7 cellular contexts compared by ENCODE assay signal in the genomic region with DNA sequence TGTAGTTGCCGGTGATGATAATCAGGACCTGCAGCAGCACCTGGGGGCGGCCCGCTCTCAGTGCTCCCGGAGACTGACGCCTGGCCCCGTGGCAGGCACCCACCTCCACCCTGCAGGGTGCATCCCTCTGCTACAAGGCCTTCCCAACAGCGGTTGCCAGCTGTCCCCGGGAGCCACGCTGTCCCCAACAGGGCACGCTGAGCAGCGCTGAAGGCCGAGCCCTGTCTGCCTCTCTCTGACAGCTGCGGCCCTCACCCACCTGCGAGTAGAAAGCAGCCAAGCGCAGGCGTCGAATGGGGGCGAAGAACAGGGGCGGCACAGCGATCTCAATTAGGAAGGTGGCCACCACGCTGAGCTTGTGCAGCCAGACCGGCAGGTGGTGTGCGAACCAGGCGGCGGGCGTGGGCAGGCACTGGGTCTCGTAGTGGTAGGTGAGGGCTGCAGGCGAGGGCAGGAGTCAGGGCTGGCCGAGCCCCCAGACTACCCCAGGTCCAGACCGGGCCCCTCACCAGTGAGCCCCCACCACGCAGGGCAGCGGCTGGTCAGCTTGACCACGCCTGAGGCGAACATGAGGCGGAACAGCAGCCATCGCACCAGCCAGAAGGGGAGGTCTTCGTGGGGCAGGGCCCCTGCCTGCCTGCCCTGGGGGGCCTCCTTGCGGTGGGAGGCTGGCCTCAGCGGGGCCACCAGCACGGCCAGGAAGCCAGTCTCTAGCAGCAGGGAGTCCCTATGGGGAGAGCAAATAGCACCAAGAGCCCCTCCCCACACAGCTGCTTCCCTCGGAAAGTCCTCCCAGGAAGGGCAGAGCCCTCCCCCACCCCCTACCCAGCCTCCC.
A peak's percentile ranks its signal among the peaks of the same experiment; 100 is the strongest.
DNase-seq lines count a peak whose midpoint lies in the region; ATAC-seq lines count a peak whose summit lies in the region.
"Had no signal": no experiment of that assay in that cellular context is flagged by ENCODE, and none has a peak within 500 bp of the region (broad histone marks: within the 10 kb centered on the region; RNA-seq: fewer than 3 reads in every experiment).

No MANE protein-coding gene starts in this region.

- intact Hi-C loops in dendritic cell treated with granulocyte-macrophage colony-stimulating factor and Interleukin-4, amounts not matched to agents 40 ng/mL and 50 ng/mL, for 4 days (cut with micrococcal nuclease): loop anchor here (5.0 kb wide), 1 partner anchor 76 kb away; the partner anchor contains the start of gene CHKB

- H3K27ac Mint-ChIP-seq in dendritic cell treated with granulocyte-macrophage colony-stimulating factor and Interleukin-4, amounts not matched to agents 40 ng/mL and 50 ng/mL, for 4 days: no peak overlapping the region
- no peak overlapping the region for H3K27ac Mint-ChIP-seq in stimulated activated naive CD8-positive, alpha-beta T cell treated with anti-CD3 and anti-CD28 coated beads, Interleukin-15, amount 100 ng/mL, for 72 hours

- H3K4me3 Mint-ChIP-seq in dendritic cell treated with granulocyte-macrophage colony-stimulating factor and Interleukin-4, amounts not matched to agents 40 ng/mL and 50 ng/mL, for 4 days: peak overlapping the region; percentile 98
- peak overlapping the region; percentile 97 to 99 for H3K4me3 Mint-ChIP-seq in stimulated activated naive CD8-positive, alpha-beta T cell treated with anti-CD3 and anti-CD28 coated beads, Interleukin-15, amount 100 ng/mL, for 72 hours

- H3K27me3 Mint-ChIP-seq in dendritic cell treated with granulocyte-macrophage colony-stimulating factor and Interleukin-4, amounts not matched to agents 40 ng/mL and 50 ng/mL, for 4 days: no peaks in the 10 kb centered on the region
- no peaks in the 10 kb centered on the region for H3K27me3 Mint-ChIP-seq in stimulated activated naive CD8-positive, alpha-beta T cell treated with anti-CD3 and anti-CD28 coated beads, Interleukin-15, amount 100 ng/mL, for 72 hours

- DNase-seq in NCI-H82 (lab: John Stamatoyannopoulos, UW) (peak; percentile 35), NCI-H82 treated with DMSO at 0.1 percent for 48 hours (lab: John Stamatoyannopoulos, UW; ENCODE audit: unreplicated experiment) (no peak)
- no peak for DNase-seq in stimulated activated naive CD8-positive, alpha-beta T cell treated with anti-CD3 and anti-CD28 coated beads, Interleukin-15, amount 100 ng/mL, for 72 hours
- DNase-seq: cerebellar nuclear complex had no signal

- H3K4me1 Mint-ChIP-seq in dendritic cell treated with granulocyte-macrophage colony-stimulating factor and Interleukin-4, amounts not matched to agents 40 ng/mL and 50 ng/mL, for 4 days (ENCODE audit: low read depth): peaks cover 35% of the 10 kb centered on the region
- H3K4me1 Mint-ChIP-seq in stimulated activated naive CD8-positive, alpha-beta T cell treated with anti-CD3 and anti-CD28 coated beads, Interleukin-15, amount 100 ng/mL, for 72 hours: peaks cover 33% of the 10 kb centered on the region

- H3K9me3 Mint-ChIP-seq in dendritic cell treated with granulocyte-macrophage colony-stimulating factor and Interleukin-4, amounts not matched to agents 40 ng/mL and 50 ng/mL, for 4 days: no peaks in the 10 kb centered on the region
- H3K9me3 Mint-ChIP-seq in stimulated activated naive CD8-positive, alpha-beta T cell treated with anti-CD3 and anti-CD28 coated beads, Interleukin-15, amount 100 ng/mL, for 72 hours: no peaks in the 10 kb centered on the region

- ATAC-seq in stimulated activated naive CD8-positive, alpha-beta T cell treated with anti-CD3 and anti-CD28 coated beads, Interleukin-15, amount 100 ng/mL, for 72 hours: no peak
- ATAC-seq in GM21367 (IDR thresholded peaks at IDR 0.05; ENCODE audit: unreplicated experiment): no peak
- no peak for ATAC-seq in HG03565 (IDR thresholded peaks at IDR 0.05; ENCODE audit: unreplicated experiment)

- H3K36me3 Mint-ChIP-seq in dendritic cell treated with granulocyte-macrophage colony-stimulating factor and Interleukin-4, amounts not matched to agents 40 ng/mL and 50 ng/mL, for 4 days (ENCODE audit: low read depth): peaks cover 55% of the 10 kb centered on the region
